10 cellular contexts compared by ENCODE assay signal in the genomic region with DNA sequence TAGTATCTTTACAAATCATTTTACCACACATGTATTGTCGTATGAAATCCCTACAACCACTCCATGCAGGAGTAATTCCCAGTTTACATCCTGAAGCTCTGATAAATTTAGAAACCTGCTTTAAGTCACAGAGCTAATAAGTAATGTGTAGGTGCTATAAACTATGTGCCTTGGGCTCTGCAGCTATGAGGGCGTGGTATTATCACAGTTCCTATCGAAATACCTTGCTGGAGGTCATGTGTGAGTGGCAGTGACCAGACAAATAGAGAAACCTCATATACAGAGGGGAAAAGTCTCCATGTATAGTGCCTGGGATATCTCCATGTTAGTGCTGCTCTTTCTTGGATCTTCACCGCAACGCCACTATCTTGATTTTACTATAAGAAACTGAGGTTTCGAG. TPM values are rescaled to one million over a fixed set of nuclear protein-coding genes. Genes with fewer than 3 reads are reported as not detected.
DNase-seq lines count a peak whose midpoint lies in the region; ATAC-seq, FAIRE-seq and TF ChIP-seq lines count a peak whose summit lies in the region.
"Had no signal": no experiment of that assay in that cellular context is flagged by ENCODE, and none has a peak within 500 bp of the region (broad histone marks: within the 10 kb centered on the region; RNA-seq: fewer than 3 reads in every experiment).

No MANE protein-coding gene starts in this region.

- 92% methylated on average over 6 of the region's 6 CpGs; no CpG with 5 or more reads in 1 of the 2 experiments for WGBS in H1 (ENCODE audit: extremely low coverage in 1 of 2, insufficient coverage in 1 of 2, insufficient read length in 1 of 2, insufficient replicate concordance in 2 of 2, low coverage in 1 of 2, low lambda C conversion rate in 2 of 2, missing lambda C conversion rate in 1 of 2), 2 experiments

- peak overlapping the region; percentile 94 to 99 (median 98) for H3K27ac Mint-ChIP-seq in CD4-positive, alpha-beta memory T cell

- no peak overlapping the region for H2BK120ac ChIP-seq in H1 (replicated peaks; ENCODE audit: low read depth, low read length)

- H3K79me1 ChIP-seq in H1 (ENCODE audit: low read depth, low read length) = no peaks in the 10 kb centered on the region; the same call in 1 of the 2 replicates

- peaks cover 4 to 16% of the 10 kb centered on the region in 2 donors for H3K36me3 Mint-ChIP-seq in CD4-positive, alpha-beta memory T cell

- no peaks in the 10 kb centered on the region for H3K27me3 ChIP-seq in CD4-positive, alpha-beta memory T cell (ENCODE audit: insufficient read depth, low read length)
- no peaks in the 10 kb centered on the region for H3K27me3 ChIP-seq in PC-3 (ENCODE audit: low read length)
- H3K27me3 ChIP-seq in H1 (replicated peaks in 1 of 4; ENCODE audit: control insufficient read depth in 3 of 4, extremely low read depth in 1 of 4, insufficient read depth in 3 of 4, low read length in 3 of 4) = peaks cover 0 to 4% (median under 1%) of the 10 kb centered on the region in 4 experiments; a peak in 1 of 7 replicates
- H3K27me3 ChIP-seq in parathyroid adenoma (ENCODE audit: control insufficient read depth, insufficient read depth, low read length) = no peaks in the 10 kb centered on the region

- peak overlapping the region; percentile 98; the same call in 1 of the 2 replicates for H3K4me2 ChIP-seq in PC-3 (ENCODE audit: low read length)
- H3K4me2 ChIP-seq in H1 (ENCODE audit: insufficient read depth in 1 of 2, low read depth in 2 of 2, low read length in 2 of 2) = peak overlapping the region in 1 of 2 experiments; percentile 90; a peak in 1 of 4 replicates
- peak overlapping the region; percentile 95 for H3K4me2 ChIP-seq in parathyroid adenoma (ENCODE audit: low read length)

- H4K20me1 ChIP-seq in PC-3 (ENCODE audit: low read length) (no peaks in the 10 kb centered on the region), H1 (replicated peaks in 1 of 2; ENCODE audit: control insufficient read depth in 1 of 2, insufficient read depth in 2 of 2, low read length in 2 of 2) (peaks cover 0 to 2% of the 10 kb centered on the region in 2 experiments)

- peak overlapping the region; percentile 97 for H4K8ac ChIP-seq in H1 (ENCODE audit: extremely low read depth, insufficient read depth, low read length)

- FAIRE-seq in H1 (lab: Jason Lieb, UNC) = no peak

- ATAC-seq in PC-3 = no peak
- no peak for ATAC-seq in HG03139 (IDR thresholded peaks at IDR 0.05; ENCODE audit: unreplicated experiment)
- no peak for ATAC-seq in HG03460 (IDR thresholded peaks at IDR 0.05; ENCODE audit: unreplicated experiment)
- no peak for ATAC-seq in HG02973 (IDR thresholded peaks at IDR 0.05; ENCODE audit: unreplicated experiment)

- CTCF ChIA-PET in CD4-positive, alpha-beta memory T cell (lab: Charles Lee; ENCODE audit: partially characterized antibody) = interaction anchor here (1.3 to 4.3 kb wide), 4 partner anchors 8 to 202 kb away, joined by 3 to 22 read pairs (median 12); a partner anchor contains a TSS
- CTCF ChIA-PET in PC-3 (lab: Charles Lee) (no interaction called here), H1 (lab: Charles Lee; ENCODE audit: partially characterized antibody) (interaction anchor here (0.8 to 1.7 kb wide), 7 partner anchors 46 to 100 kb away, joined by 3 to 4 read pairs (median 3); a partner anchor contains a TSS)

- no peaks in the 10 kb centered on the region for H3F3A ChIP-seq in PC-3 (ENCODE audit: low read length, unreplicated experiment)

- H2BK20ac ChIP-seq in H1 (ENCODE audit: low read length) = 0 out of 2 replicates have a peak overlapping the region, but pooled peaks have one; percentile 34

- H3K9ac ChIP-seq in PC-3 (ENCODE audit: low read length) = 0 out of 2 replicates have a peak overlapping the region, but pooled peaks have one; percentile 85
- no peak overlapping the region for H3K9ac ChIP-seq in H1 (replicated peaks in 1 of 4; ENCODE audit: extremely low read depth in 1 of 4, low read depth in 3 of 4, low read length in 3 of 4)
- H3K9ac ChIP-seq in parathyroid adenoma = no peak overlapping the region

- no peaks in the 10 kb centered on the region for H3K9me2 ChIP-seq in PC-3 (replicated peaks; ENCODE audit: low read length)

- H3K27me3 Mint-ChIP-seq in CD4-positive, alpha-beta memory T cell = peaks cover 5 to 8% of the 10 kb centered on the region in 2 donors

- H4K91ac ChIP-seq in H1 (replicated peaks; ENCODE audit: insufficient read length, low read length) = no peak overlapping the region

- H3K4ac ChIP-seq in H1 (replicated peaks; ENCODE audit: insufficient read length, low read depth, low read length) = no peak overlapping the region

- TF ChIP-seq CTCF in PC-3 (conservative IDR thresholded peaks at IDR 0.05; ENCODE audit: low read depth, low read length) (no peak), H1 (IDR thresholded peaks at IDR 0.05; ENCODE audit: control extremely low read depth in 1 of 3, insufficient read depth in 1 of 3, low read depth in 1 of 3, low read length in 3 of 3) (no peak), parathyroid adenoma (IDR thresholded peaks at IDR 0.05) (no peak)

- BruUV-seq in PC-3 (replicated peaks; lab: Mats Ljungman, UMichigan) = no TSS peak

- H2BK5ac ChIP-seq in H1 (ENCODE audit: low read depth, low read length) = peak overlapping the region; percentile 85; the same call in 1 of the 2 replicates

- peaks cover 0 to 2% (median 0%) of the 10 kb centered on the region in 8 donors for H3K9me3 Mint-ChIP-seq in CD4-positive, alpha-beta memory T cell

- POLR2A ChIA-PET in CD4-positive, alpha-beta memory T cell (lab: Charles Lee; ENCODE audit: partially characterized antibody) = interaction anchor here (0.6 to 4.6 kb wide), 7 partner anchors 12 to 176 kb away, joined by 3 to 35 read pairs (median 5); a partner anchor contains a TSS
- POLR2A ChIA-PET in PC-3 (lab: Charles Lee; ENCODE audit: unreplicated experiment) = no interaction called here
- POLR2A ChIA-PET in H1 (lab: Charles Lee; ENCODE audit: partially characterized antibody) = no interaction called here

- H3K9me3 ChIP-seq in CD4-positive, alpha-beta memory T cell (ENCODE audit: control insufficient read depth in 1 of 2, low read length in 2 of 2) = no peaks in the 10 kb centered on the region
- H3K9me3 ChIP-seq in PC-3 (ENCODE audit: low read length) (no peaks in the 10 kb centered on the region), H1 (ENCODE audit: insufficient read depth in 2 of 2, low read depth in 1 of 2, low read length in 1 of 2) (no peaks in the 10 kb centered on the region), parathyroid adenoma (ENCODE audit: control insufficient read depth, low read length) (no peaks in the 10 kb centered on the region)

- H3K56ac ChIP-seq in H1 (replicated peaks; ENCODE audit: insufficient read length, low read depth, low read length) = no peak overlapping the region

- peaks cover 8% of the 10 kb centered on the region for H3K23me2 ChIP-seq in H1 (ENCODE audit: low read depth, low read length)

- peaks cover 30 to 49% (median 40%) of the 10 kb centered on the region in 4 donors for H3K4me1 Mint-ChIP-seq in CD4-positive, alpha-beta memory T cell

- TF ChIP-seq POLR2A in H1 (IDR thresholded peaks at IDR 0.05; ENCODE audit: control extremely low read depth in 1 of 2, low read depth in 2 of 2, low read length in 2 of 2) = no peak

- H2AFZ ChIP-seq in PC-3 (ENCODE audit: low read length) (no peak overlapping the region), H1 (ENCODE audit: low read length) (no peak overlapping the region), parathyroid adenoma (peak overlapping the region; percentile 99)

- peak overlapping the region; percentile 90 to 98 (median 96) for H3K4me3 Mint-ChIP-seq in CD4-positive, alpha-beta memory T cell

- peak overlapping the region; percentile 98 for H3K27ac ChIP-seq in CD4-positive, alpha-beta memory T cell (ENCODE audit: low read depth, low read length)
- 0 out of 2 replicates have a peak overlapping the region, but pooled peaks have one; percentile 87 for H3K27ac ChIP-seq in PC-3 (ENCODE audit: low read length)
- H3K27ac ChIP-seq in H1 (ENCODE audit: low read depth, low read length) = no peak overlapping the region
- H3K27ac ChIP-seq in parathyroid adenoma = peak overlapping the region; percentile 93

- peaks cover 44% of the 10 kb centered on the region for H3K79me2 ChIP-seq in PC-3 (ENCODE audit: low read length)
- H3K79me2 ChIP-seq in H1 (ENCODE audit: control insufficient read depth in 1 of 2, insufficient read depth in 2 of 2, low read length in 2 of 2) = peaks cover 14 to 40% of the 10 kb centered on the region in 2 experiments
- peaks cover 27% of the 10 kb centered on the region for H3K79me2 ChIP-seq in parathyroid adenoma

- H3K14ac ChIP-seq in H1 (ENCODE audit: insufficient read length) = no peak overlapping the region

- H3K4me3 ChIP-seq in CD4-positive, alpha-beta memory T cell (ENCODE audit: low read length in 2 of 2) = peak overlapping the region in 1 of 2 donors; percentile 90
- H3K4me3 ChIP-seq in PC-3 (ENCODE audit: low read length) (no peak overlapping the region), H1 (ENCODE audit: extremely low read depth in 1 of 4, insufficient read depth in 2 of 4, low read depth in 3 of 4, low read length in 4 of 4) (no peak overlapping the region), parathyroid adenoma (ENCODE audit: low read depth, low read length) (no peak overlapping the region)

- intact Hi-C loops in CD4-positive, alpha-beta memory T cell (cut with micrococcal nuclease) = loop anchor here (1.0 to 5.0 kb wide), 5 partner anchors 84 to 1594 kb away; a partner anchor contains a TSS
- intact Hi-C loops in PC-3 (cut with micrococcal nuclease) = loop anchor here (2.0 kb wide), 1 partner anchor 62 kb away; no protein-coding TSS in a partner anchor

- H2AK5ac ChIP-seq in H1 (ENCODE audit: low read depth, low read length) = peak overlapping the region; percentile 71; the same call in 1 of the 2 replicates

- TF ChIP-seq EP300 in H1 (IDR thresholded peaks at IDR 0.05; ENCODE audit: borderline replicate concordance in 1 of 2, low read depth in 2 of 2, low read length in 2 of 2) = no peak

- no peak overlapping the region for H3K18ac ChIP-seq in H1 (ENCODE audit: extremely low read depth, low read length)

- no peak for DNase-seq in CD4-positive, alpha-beta memory T cell
- no peak for DNase-seq in PC-3
- no peak for DNase-seq in H1 (ENCODE audit: low read depth in 1 of 2, low spot score in 2 of 2)
- no peak for DNase-seq in NCI-H526 treated with DMSO at 0.1 percent for 48 hours (lab: John Stamatoyannopoulos, UW)
- DNase-seq: NCI-H1048; stimulated activated CD4-positive, alpha-beta T cell treated with anti-CD3 and anti-CD28 coated beads, Interleukin-1b, Interleukin-23, amount 100 ng/mL, for 48 hours had no signal

- no peak overlapping the region; the same call in 1 of the 2 replicates for H2BK12ac ChIP-seq in H1 (ENCODE audit: low read depth, low read length)

- no peak overlapping the region for H2BK15ac ChIP-seq in H1 (ENCODE audit: low read length)

- H3K36me3 ChIP-seq in CD4-positive, alpha-beta memory T cell (ENCODE audit: insufficient read depth, low read length) = no peaks in the 10 kb centered on the region
- H3K36me3 ChIP-seq in PC-3 (ENCODE audit: low read depth, low read length) (no peaks in the 10 kb centered on the region), H1 (ENCODE audit: control insufficient read depth in 2 of 4, insufficient read depth in 4 of 4, low read length in 3 of 4) (no peaks in the 10 kb centered on the region), parathyroid adenoma (ENCODE audit: control insufficient read depth, insufficient read depth, low read length) (no peaks in the 10 kb centered on the region)

- peaks cover 37% of the 10 kb centered on the region for H3K4me1 ChIP-seq in CD4-positive, alpha-beta memory T cell (ENCODE audit: insufficient read depth, low read length)
- H3K4me1 ChIP-seq in PC-3 (ENCODE audit: insufficient read depth, low read length) (peaks cover 17% of the 10 kb centered on the region), H1 (replicated peaks in 1 of 4; ENCODE audit: control insufficient read depth in 3 of 4, insufficient read depth in 4 of 4, low read length in 3 of 4) (peaks cover 0 to 4% (median 1%) of the 10 kb centered on the region in 4 experiments; a peak in 2 of 7 replicates), parathyroid adenoma (peaks cover 2% of the 10 kb centered on the region)

- TF ChIP-seq RAD21 in H1 (IDR thresholded peaks at IDR 0.05 in 1 of 2, conservative IDR thresholded peaks at IDR 0.05 in 1 of 2; ENCODE audit: low read depth in 2 of 2, low read length in 2 of 2) = no peak

- no peak overlapping the region for H3K23ac ChIP-seq in H1 (ENCODE audit: insufficient read length)

- H4K5ac ChIP-seq in H1 (ENCODE audit: insufficient read length, low read depth, low read length) = no peak overlapping the region

RNA-seq across cellular contexts. Expression of a gene that starts 0.9 kb away (rescaled TPM):
- total RNA-seq in CD4-positive, alpha-beta memory T cell = 10 to 100 TPM; 88.5 to 97.3 TPM
- 10 to 100 TPM; 37.4 to 46.3 TPM for polyA plus RNA-seq in CD4-positive, alpha-beta memory T cell
- total RNA-seq in PC-3 (2014; rRNA removed) = 9.7 and 12.5 TPM in 2 replicates
- 45.1 and 46.1 TPM in 2 replicates for total RNA-seq in H1 (2021; fragmentation: NEBNext Ultra II Directional; extraction: Animal tissue kit (Norgen Biotek cat#: 25700))
- polyA plus RNA-seq in H1 (2011; rRNA removed) = 6.9 and 13.5 TPM in 2 replicates
- 20.0 TPM for polyA plus RNA-seq in H1 (2011; cell fraction: cytosol; rRNA removed)
- 9.0 TPM for polyA plus RNA-seq in H1 (2011; cell fraction: nucleus; rRNA removed)
- 18.4 to 35.1 TPM (median 22.2 TPM) in 4 replicates for polyA plus RNA-seq in H1 (2012, experiment 1 of 2)
- polyA plus RNA-seq in H1 (2012, experiment 2 of 2) = 2.2 TPM
- 25.2 TPM for polyA plus RNA-seq in H1 (2013, experiment 1 of 2)
- 24.4 TPM for polyA plus RNA-seq in H1 (2013, experiment 2 of 2)
- polyA minus RNA-seq in H1 (2011; rRNA and poly(A)+ RNA removed) = 22.5 and 31.4 TPM in 2 replicates
- 14.2 TPM for polyA minus RNA-seq in H1 (2011; cell fraction: cytosol; rRNA and poly(A)+ RNA removed)
- polyA minus RNA-seq in H1 (2011; cell fraction: nucleus; rRNA and poly(A)+ RNA removed) = 35.1 TPM
